8 cellular contexts compared by ENCODE assay signal in genomic region chr9:114434878-114435311, GRCh38. TPM values are rescaled to one million over a fixed set of nuclear protein-coding genes. Genes with fewer than 3 reads are reported as not detected.
DNase-seq lines count a peak whose midpoint lies in the region; ATAC-seq and FAIRE-seq lines count a peak whose summit lies in the region.

No MANE protein-coding gene starts in this region.

- H3K36me3 Mint-ChIP-seq in activated T-helper 17 cell treated with anti-CD3 and anti-CD28 coated beads, Interleukin-2, amount 50 U/mL, for 72 hours (ENCODE audit: low read depth): no peaks in the 10 kb centered on the region

- DNase-seq in 8988T: peak; percentile 55
- peak; percentile 69 for DNase-seq in ELF-1 (ENCODE audit: low read depth, low spot score)
- peak; percentile 19 for DNase-seq in NCI-H146 treated with DMSO at 0.1 percent for 48 hours (lab: John Stamatoyannopoulos, UW; ENCODE audit: unreplicated experiment)
- DNase-seq in iPS-NIHi11 (ENCODE audit: low spot score): peak; percentile 81
- peak; percentile 65 for DNase-seq in urothelium cell line (ENCODE audit: low spot score)

- no peak for FAIRE-seq in urothelium cell line (lab: Jason Lieb, UNC)

- peak; percentile 40 for ATAC-seq in activated T-helper 17 cell treated with anti-CD3 and anti-CD28 coated beads, Interleukin-2, amount 50 U/mL, for 72 hours (replicated peaks)
- ATAC-seq in GM21381 (IDR thresholded peaks at IDR 0.05; ENCODE audit: unreplicated experiment) (no peak), GM18517 (IDR thresholded peaks at IDR 0.05; ENCODE audit: unreplicated experiment) (no peak)

- peaks cover 8% of the 10 kb centered on the region for H3K4me1 Mint-ChIP-seq in activated T-helper 17 cell treated with anti-CD3 and anti-CD28 coated beads, Interleukin-2, amount 50 U/mL, for 72 hours

- no peak overlapping the region for H3K4me3 Mint-ChIP-seq in activated T-helper 17 cell treated with anti-CD3 and anti-CD28 coated beads, Interleukin-2, amount 50 U/mL, for 72 hours

- H3K27ac Mint-ChIP-seq in activated T-helper 17 cell treated with anti-CD3 and anti-CD28 coated beads, Interleukin-2, amount 50 U/mL, for 72 hours: no peak overlapping the region

- no peaks in the 10 kb centered on the region for H3K9me3 Mint-ChIP-seq in activated T-helper 17 cell treated with anti-CD3 and anti-CD28 coated beads, Interleukin-2, amount 50 U/mL, for 72 hours

- H3K27me3 Mint-ChIP-seq in activated T-helper 17 cell treated with anti-CD3 and anti-CD28 coated beads, Interleukin-2, amount 50 U/mL, for 72 hours: peaks cover 6% of the 10 kb centered on the region

RNA-seq across cellular contexts. Expression of gene AKNA, which starts 47.1 kb away (rescaled TPM):
- total RNA-seq in activated T-helper 17 cell treated with anti-CD3 and anti-CD28 coated beads, Interleukin-2, amount 50 U/mL, for 72 hours: 100 to 1,000 TPM; 169 to 184 TPM

Comparison
In these comparisons a context has a peak if more than half of its experiments do, and no peak if none do; other contexts are left out.
1. DNase-seq: peak in every context shown above with its lines; median percentile 81 in iPS-NIHi11; 69 in ELF-1; 65 in urothelium cell line; 55 in 8988T; 19 in NCI-H146 treated with DMSO at 0.1 percent for 48 hours.